In the genomic region with DNA sequence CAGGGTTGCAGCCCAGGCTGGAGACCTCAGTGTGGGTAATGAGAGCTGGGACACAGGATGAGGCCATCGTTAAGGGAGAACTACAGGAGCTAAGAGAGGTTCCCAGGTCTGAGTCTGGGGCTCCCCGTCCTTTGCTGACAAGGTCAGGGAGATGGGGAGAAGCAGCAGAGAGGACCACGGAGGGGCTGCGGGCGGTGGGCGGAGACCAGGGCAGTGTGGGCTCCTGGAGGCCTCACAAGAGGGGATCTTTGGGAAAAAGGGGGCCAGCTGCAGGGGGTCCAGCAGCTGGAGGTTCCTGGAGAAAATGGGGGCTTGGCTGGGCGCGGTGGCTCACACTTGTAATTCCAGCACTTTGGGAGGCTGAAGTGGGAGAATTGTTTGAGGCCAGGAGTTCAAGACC, we compare ENCODE assay signal across 19 cellular contexts. TPM values are rescaled to one million over a fixed set of nuclear protein-coding genes. Genes with fewer than 3 reads are reported as not detected.
A peak's percentile ranks its signal among the peaks of the same experiment; 100 is the strongest.
DNase-seq lines count a peak whose midpoint lies in the region; ATAC-seq and TF ChIP-seq lines count a peak whose summit lies in the region.
"Had no signal": no experiment of that assay in that cellular context is flagged by ENCODE, and none has a peak within 500 bp of the region (broad histone marks: within the 10 kb centered on the region; RNA-seq: fewer than 3 reads in every experiment).

No MANE protein-coding gene starts in this region.

- H3K27me3 Mint-ChIP-seq in MCF 10A (ENCODE audit: insufficient read depth, unreplicated experiment) = no peaks in the 10 kb centered on the region
- peaks cover 18% of the 10 kb centered on the region for H3K27me3 Mint-ChIP-seq in endothelial cell (ENCODE audit: unreplicated experiment)

- ATAC-seq in GM18858 (IDR thresholded peaks at IDR 0.05; ENCODE audit: unreplicated experiment) = no peak
- ATAC-seq: heart left ventricle, left ventricle myocardium superior, mucosa of descending colon, right cardiac atrium had no signal

- no peaks in the 10 kb centered on the region for H3K9me2 ChIP-seq in Loucy (replicated peaks; ENCODE audit: low read depth, low read length)

- no peaks in the 10 kb centered on the region for H3K9me3 Mint-ChIP-seq in MCF 10A (ENCODE audit: unreplicated experiment)
- H3K9me3 Mint-ChIP-seq in endothelial cell (ENCODE audit: unreplicated experiment) = no peaks in the 10 kb centered on the region

- H3K27ac ChIP-seq in mammary epithelial cell (ENCODE audit: insufficient read depth, low read depth, low read length) = no peak overlapping the region
- H3K27ac ChIP-seq: heart left ventricle, KMS-11, VCaP had no signal

- H3K9me3 ChIP-seq in mammary epithelial cell (replicated peaks; ENCODE audit: insufficient read depth, low read length) = no peaks in the 10 kb centered on the region
- no peaks in the 10 kb centered on the region for H3K9me3 ChIP-seq in Loucy (ENCODE audit: insufficient read depth, low read depth, low read length)
- H3K9me3 ChIP-seq: heart left ventricle, mucosa of descending colon had no signal

- H4K20me1 ChIP-seq in mammary epithelial cell (ENCODE audit: insufficient read depth, low read length) = no peaks in the 10 kb centered on the region
- H4K20me1 ChIP-seq in Loucy (ENCODE audit: insufficient read depth, low read length, poor library complexity, severe bottlenecking) = no peaks in the 10 kb centered on the region

- H3K4me2 ChIP-seq in mammary epithelial cell (ENCODE audit: insufficient read depth, low read depth, low read length) (no peak overlapping the region), Loucy (ENCODE audit: low read depth, low read length, poor library complexity, severe bottlenecking) (no peak overlapping the region)
- H3K4me2 ChIP-seq: KMS-11 had no signal

- H3K27me3 ChIP-seq in mammary epithelial cell (ENCODE audit: insufficient read depth, low read length) = no peaks in the 10 kb centered on the region
- H3K27me3 ChIP-seq in Loucy (ENCODE audit: insufficient read depth, low read length, poor library complexity, severe bottlenecking) = no peaks in the 10 kb centered on the region
- H3K27me3 ChIP-seq: heart left ventricle had no signal

- POLR2A ChIA-PET in MCF 10A (lab: Yijun Ruan, JAX) = interaction anchor here (1.3 kb wide), 1 partner anchor 16 kb away, joined by 4 read pairs; a partner anchor contains a TSS

- H3K79me2 ChIP-seq in mammary epithelial cell (ENCODE audit: insufficient read depth, low read length) = peaks cover 3% of the 10 kb centered on the region
- peaks cover 9% of the 10 kb centered on the region; the same call in 1 of the 2 replicates for H3K79me2 ChIP-seq in Loucy (ENCODE audit: insufficient read depth, low read length)

- BruUV-seq in MCF 10A (replicated peaks; lab: Mats Ljungman, UMichigan) (no TSS peak), mammary epithelial cell (replicated peaks; lab: Mats Ljungman, UMichigan) (no TSS peak)

- H3K4me3 Mint-ChIP-seq in MCF 10A (ENCODE audit: unreplicated experiment) = no peak overlapping the region
- H3K4me3 Mint-ChIP-seq in endothelial cell (ENCODE audit: unreplicated experiment) = peak overlapping the region; percentile 5

- peaks cover 26% of the 10 kb centered on the region for H3K4me1 ChIP-seq in mammary epithelial cell (ENCODE audit: insufficient read depth, low read length)
- peaks cover 48% of the 10 kb centered on the region for H3K4me1 ChIP-seq in Loucy (ENCODE audit: insufficient read depth, low read length, poor library complexity, severe bottlenecking)

- H3K36me3 ChIP-seq in mammary epithelial cell (ENCODE audit: insufficient read depth, low read length) (no peaks in the 10 kb centered on the region), Loucy (ENCODE audit: insufficient read depth, low read length) (peaks cover 13% of the 10 kb centered on the region; the same call in 1 of the 2 replicates)

- H3K27ac Mint-ChIP-seq in MCF 10A (ENCODE audit: low read depth, unreplicated experiment) (peak overlapping the region; percentile 67), endothelial cell (ENCODE audit: unreplicated experiment) (peak overlapping the region; percentile 11)

- H2AFZ ChIP-seq in mammary epithelial cell (ENCODE audit: low read depth, low read length) (no peak overlapping the region), Loucy (ENCODE audit: low read length) (no peak overlapping the region)

- WGBS in mammary epithelial cell (ENCODE audit: low coverage, missing lambda C conversion rate) = 100% methylated on average over 8 of the region's 8 CpGs

- in situ Hi-C loops in mammary epithelial cell (cut with MboI; ENCODE audit: low sequenced_read_pairs in 2 of 2) = no loop called here

- peaks cover 7% of the 10 kb centered on the region for H3F3A ChIP-seq in Loucy (ENCODE audit: low read depth)

- intact Hi-C loops in MCF 10A (cut with micrococcal nuclease) (no loop called here), mammary epithelial cell (cut with micrococcal nuclease) (no loop called here)

- TF ChIP-seq CTCF in MCF 10A (IDR thresholded peaks at IDR 0.05; ENCODE audit: unreplicated experiment) = no peak
- TF ChIP-seq CTCF in mammary epithelial cell (conservative IDR thresholded peaks at IDR 0.05 in 1 of 2, IDR thresholded peaks at IDR 0.05 in 1 of 2; ENCODE audit: extremely low read depth in 1 of 2, insufficient read depth in 1 of 2, low read depth in 1 of 2, low read length in 2 of 2) = no peak
- TF ChIP-seq CTCF in Loucy (conservative IDR thresholded peaks at IDR 0.05; ENCODE audit: low read length) = no peak
- TF ChIP-seq CTCF in endothelial cell (IDR thresholded peaks at IDR 0.05; ENCODE audit: unreplicated experiment) = no peak

- H3K36me3 Mint-ChIP-seq in MCF 10A (ENCODE audit: insufficient read depth, unreplicated experiment) (peaks cover 39% of the 10 kb centered on the region), endothelial cell (ENCODE audit: low read depth, unreplicated experiment) (peaks cover 17% of the 10 kb centered on the region)

- DNase-seq in MCF 10A (ENCODE audit: unreplicated experiment) (no peak), mammary epithelial cell (no peak), endothelial cell (ENCODE audit: low spot score) (no peak), NCI-H524 treated with DMSO at 0.1 percent for 48 hours (lab: John Stamatoyannopoulos, UW) (no peak)
- DNase-seq in stimulated activated CD4-positive, alpha-beta T cell treated with anti-CD3 and anti-CD28 coated beads, Interleukin-2, amount 100 ng/mL, for 24 hours = no peak
- DNase-seq: activated effector memory CD4-positive, alpha-beta T cell treated with anti-CD3 and anti-CD28 coated beads, Interleukin-2, amount 50 U/mL, for 16 hours; Calu3; left ventricle myocardium superior; mucosa of descending colon; NCI-H1105; NCI-H2081 treated with DMSO at 0.1 percent for 48 hours; NCI-H510A; occipital lobe had no signal

- peaks cover 5% of the 10 kb centered on the region for H3K4me1 Mint-ChIP-seq in MCF 10A (ENCODE audit: insufficient read depth, unreplicated experiment)
- H3K4me1 Mint-ChIP-seq in endothelial cell (ENCODE audit: unreplicated experiment) = peaks cover 18% of the 10 kb centered on the region

- dilution Hi-C loops in mammary epithelial cell (cut with HindIII; ENCODE audit: low sequenced_read_pairs) = no loop called here

- CTCF ChIA-PET in MCF 10A (lab: Yijun Ruan, JAX) (interaction anchor here (0.6 kb wide), 1 partner anchor 53 kb away, joined by 4 read pairs; no protein-coding TSS in a partner anchor), mammary epithelial cell (lab: Charles Lee; ENCODE audit: low non-redundant PET) (no interaction called here)

- H3K9ac ChIP-seq in mammary epithelial cell (ENCODE audit: insufficient read depth, low read length) (no peak overlapping the region), Loucy (ENCODE audit: low read depth, low read length, poor library complexity, severe bottlenecking) (peak overlapping the region; percentile 33)
- H3K9ac ChIP-seq: KMS-11 had no signal

- H3K4me3 ChIP-seq in mammary epithelial cell (replicated peaks in 1 of 3; ENCODE audit: insufficient read depth in 1 of 3, low read depth in 2 of 3, low read length in 3 of 3) = no peak overlapping the region
- no peak overlapping the region for H3K4me3 ChIP-seq in Loucy (ENCODE audit: low read length, poor library complexity, severe bottlenecking)
- H3K4me3 ChIP-seq: heart left ventricle, mucosa of descending colon had no signal

RNA-seq across cellular contexts. Expression of a gene that starts 16.0 kb away (rescaled TPM):
- 16.8 and 17.7 TPM in 2 replicates for total RNA-seq in MCF 10A (2022)
- total RNA-seq in mammary epithelial cell = 10 to 100 TPM in 1 of 2 donors, 1 to 10 TPM in 1; 2.7 to 12.0 TPM
- polyA plus RNA-seq in mammary epithelial cell = 1.2 TPM
- 3.8 TPM for polyA minus RNA-seq in mammary epithelial cell
- total RNA-seq in endothelial cell (ENCODE audit: unreplicated experiment) = 16.2 TPM

RNA-seq across cellular contexts. Expression of a gene that starts 37.8 kb away (rescaled TPM):
- 17.6 and 19.3 TPM in 2 replicates for total RNA-seq in MCF 10A (2022)
- total RNA-seq in mammary epithelial cell = 10 to 100 TPM; 15.2 to 31.3 TPM
- 34.4 TPM for polyA plus RNA-seq in mammary epithelial cell
- polyA minus RNA-seq in mammary epithelial cell = 12.9 TPM
- 53.0 TPM for total RNA-seq in endothelial cell (ENCODE audit: unreplicated experiment)

RNA-seq across cellular contexts. Expression of a gene that starts 37.9 kb away (rescaled TPM):
- total RNA-seq in MCF 10A (2022) (not detected in 2 replicates), mammary epithelial cell (not detected), endothelial cell (ENCODE audit: unreplicated experiment) (not detected)
- polyA plus RNA-seq in mammary epithelial cell = not detected
- not detected for polyA minus RNA-seq in mammary epithelial cell
- total RNA-seq: Calu3, heart left ventricle, left ventricle myocardium superior, mucosa of descending colon, occipital lobe, right cardiac atrium had no signal
- polyA plus RNA-seq: heart left ventricle, right cardiac atrium had no signal

RNA-seq across cellular contexts. Expression of a gene that starts 41.5 kb away (rescaled TPM):
- total RNA-seq in MCF 10A (2022) = 1.7 and 2.7 TPM in 2 replicates
- 1 to 10 TPM; 3.2 to 6.9 TPM for total RNA-seq in mammary epithelial cell
- 10.3 TPM for polyA plus RNA-seq in mammary epithelial cell
- polyA minus RNA-seq in mammary epithelial cell = 1.1 TPM
- total RNA-seq in endothelial cell (ENCODE audit: unreplicated experiment) = 6.3 TPM

RNA-seq across cellular contexts. Expression of a gene that starts 51.9 kb away (rescaled TPM):
- total RNA-seq in MCF 10A (2022) (0.25 and 0.51 TPM in 2 replicates), mammary epithelial cell (1 to 10 TPM; 3.8 to 7.1 TPM), endothelial cell (ENCODE audit: unreplicated experiment) (not detected)
- 3.6 TPM for polyA plus RNA-seq in mammary epithelial cell
- not detected for polyA minus RNA-seq in mammary epithelial cell
- total RNA-seq: Calu3, occipital lobe had no signal
